8 cellular contexts compared by ENCODE assay signal in genomic region chr11:71734375-71734774, GRCh38.
DNase-seq lines count a peak whose midpoint lies in the region; ATAC-seq and TF ChIP-seq lines count a peak whose summit lies in the region.
"Not testable (repeated sequence)": the region's sequence is repeated elsewhere in the genome, so short reads cannot be mapped to it uniquely, and the experiment has no call there.

No MANE protein-coding gene starts in this region.

- H3K9me2 ChIP-seq in PC-3 (replicated peaks; ENCODE audit: low read length) = not testable (repeated sequence)

- H3K36me3 Mint-ChIP-seq in H9 (ENCODE audit: insufficient read depth in 1 of 3, low read depth in 3 of 3) = peaks cover 14 to 29% (median 15%) of the 10 kb centered on the region in 3 experiments
- not testable (repeated sequence) for H3K36me3 Mint-ChIP-seq in endothelial cell (ENCODE audit: low read depth, unreplicated experiment); nephron progenitor cell (ENCODE audit: low read depth)

- not testable (repeated sequence) for H2BK120ac ChIP-seq in H9 (ENCODE audit: low read depth, low read length, poor library complexity, severe bottlenecking)

- H3K4me1 ChIP-seq in H9 (ENCODE audit: insufficient read depth, low read length); PC-3 (ENCODE audit: insufficient read depth, low read length): not testable (repeated sequence)

- not testable (repeated sequence) for H4K8ac ChIP-seq in H9 (replicated peaks; ENCODE audit: insufficient read length, low read depth, low read length)

- peaks cover 17% of the 10 kb centered on the region in 2 experiments for H3K4me1 Mint-ChIP-seq in H9
- H3K4me1 Mint-ChIP-seq in endothelial cell (ENCODE audit: unreplicated experiment); nephron progenitor cell: not testable (repeated sequence)

- not testable (repeated sequence) for BruUV-seq in PC-3 (replicated peaks; lab: Mats Ljungman, UMichigan)

- intact Hi-C loops in PC-3 (cut with micrococcal nuclease) = not testable (repeated sequence)

- not testable (repeated sequence) for ATAC-seq in PC-3

- H3K9ac ChIP-seq in H9 (ENCODE audit: extremely low read depth, insufficient read length, low read length); PC-3 (ENCODE audit: low read length): not testable (repeated sequence)

- CTCF ChIA-PET in PC-3 (lab: Charles Lee) = not testable (repeated sequence)

- H3K56ac ChIP-seq in H9 (ENCODE audit: insufficient read length, low read depth, low read length) = not testable (repeated sequence)

- H3K36me3 ChIP-seq in PC-3 (ENCODE audit: low read depth, low read length) = not testable (repeated sequence)

- H3K27ac ChIP-seq in C4-2B; H9 (ENCODE audit: insufficient read length, low read depth, low read length); PC-3 (ENCODE audit: low read length): not testable (repeated sequence)

- no CpG with 5 or more reads among the region's 3 CpGs for WGBS in H9 (ENCODE audit: extremely low coverage, insufficient read length, low lambda C conversion rate)

- not testable (repeated sequence) for H3K18ac ChIP-seq in H9 (ENCODE audit: insufficient read length, low read depth, low read length)

- H2BK20ac ChIP-seq in H9 (ENCODE audit: low read depth, low read length, poor library complexity, severe bottlenecking) = not testable (repeated sequence)

- H3K4ac ChIP-seq in H9 (ENCODE audit: low read depth, low read length) = not testable (repeated sequence)

- not testable (repeated sequence) for H3K27me3 ChIP-seq in H9 (ENCODE audit: insufficient read depth, low read length); PC-3 (ENCODE audit: low read length)

- not testable (repeated sequence) for H3K4me3 ChIP-seq in PC-3 (ENCODE audit: low read length)

- not testable (repeated sequence) for H2AFZ ChIP-seq in H9 (ENCODE audit: low read length); PC-3 (ENCODE audit: low read length)

- H2BK5ac ChIP-seq in H9 (ENCODE audit: insufficient read length, low read length) = not testable (repeated sequence)

- not testable (repeated sequence) for H3K79me1 ChIP-seq in H9 (ENCODE audit: insufficient read depth, low read depth, low read length, poor library complexity, severe bottlenecking)

- H2BK12ac ChIP-seq in H9 (ENCODE audit: insufficient read length, low read depth, low read length) = not testable (repeated sequence)

- H3K23me2 ChIP-seq in H9 (ENCODE audit: insufficient read length, low read depth, low read length, poor library complexity, severe bottlenecking) = not testable (repeated sequence)

- H3K79me2 ChIP-seq in H9 (ENCODE audit: insufficient read depth, low read length); PC-3 (ENCODE audit: low read length): not testable (repeated sequence)

- not testable (repeated sequence) for H3K27ac Mint-ChIP-seq in H9; endothelial cell (ENCODE audit: unreplicated experiment); nephron progenitor cell

- POLR2A ChIA-PET in PC-3 (lab: Charles Lee; ENCODE audit: unreplicated experiment) = not testable (repeated sequence)

- H3K14ac ChIP-seq in H9 (ENCODE audit: insufficient read depth, low read length) = not testable (repeated sequence)

- not testable (repeated sequence) for H3K9me3 ChIP-seq in H9 (ENCODE audit: control insufficient read depth, low read depth, low read length); PC-3 (ENCODE audit: low read length)

- TF ChIP-seq CTCF in C4-2B (conservative IDR thresholded peaks at IDR 0.05) = peak; percentile 55
- TF ChIP-seq CTCF in H9 (conservative IDR thresholded peaks at IDR 0.05) = peak; percentile 49; the same call in 2 of the 3 replicates
- TF ChIP-seq CTCF in PC-3 (conservative IDR thresholded peaks at IDR 0.05; ENCODE audit: low read depth, low read length) = not testable (repeated sequence)
- peak; percentile 59 for TF ChIP-seq CTCF in endothelial cell (IDR thresholded peaks at IDR 0.05; ENCODE audit: unreplicated experiment)
- peak; percentile 22 for TF ChIP-seq CTCF in nephron progenitor cell (IDR thresholded peaks at IDR 0.05)

- H2AK5ac ChIP-seq in H9 (ENCODE audit: insufficient read length, low read length) = not testable (repeated sequence)

- H4K5ac ChIP-seq in H9 (ENCODE audit: insufficient read length, low read depth, low read length) = not testable (repeated sequence)

- not testable (repeated sequence) for H3K23ac ChIP-seq in H9 (ENCODE audit: insufficient read length, low read depth, low read length)

- H3T11ph ChIP-seq in H9 (ENCODE audit: low read length) = not testable (repeated sequence)

- not testable (repeated sequence) for H3K4me3 Mint-ChIP-seq in H9; endothelial cell (ENCODE audit: unreplicated experiment); nephron progenitor cell

- H4K91ac ChIP-seq in H9 (ENCODE audit: insufficient read length, low read depth, low read length) = not testable (repeated sequence)

- not testable (repeated sequence) for H3K27me3 Mint-ChIP-seq in H9 (ENCODE audit: low read depth); endothelial cell (ENCODE audit: unreplicated experiment); nephron progenitor cell (ENCODE audit: low read depth, poor library complexity)

- H2BK15ac ChIP-seq in H9 (ENCODE audit: low read depth, low read length) = not testable (repeated sequence)

- DNase-seq in H9 = not testable (repeated sequence)
- DNase-seq in PC-3 = peak; percentile 6
- DNase-seq in activated CD4-positive, alpha-beta T cell treated with anti-CD3 and anti-CD28 coated beads for 48 hours = peak; percentile 40
- DNase-seq in activated T-helper 9 cell treated with anti-CD3 and anti-CD28 coated beads, Interleukin-2, amount 50 U/mL, for 16 hours (ENCODE audit: low read depth) = peak; percentile 15
- DNase-seq in endothelial cell (ENCODE audit: low spot score) = peak; percentile 31
- peak; percentile 41 for DNase-seq in nephron progenitor cell
- peak; percentile 14 for DNase-seq in stimulated activated naive CD4-positive, alpha-beta T cell treated with Interleukin-2 at 50 U/mL for 16 hours (lab: John Stamatoyannopoulos, UW)

- not testable (repeated sequence) for H3K4me2 ChIP-seq in H9 (ENCODE audit: insufficient read depth, insufficient read length, low read length); PC-3 (ENCODE audit: low read length)

- H4K20me1 ChIP-seq in H9 (ENCODE audit: control insufficient read depth, insufficient read depth, insufficient read length); PC-3 (ENCODE audit: low read length): not testable (repeated sequence)

- H3K9me3 Mint-ChIP-seq in H9 = peaks cover 22 to 27% of the 10 kb centered on the region in 2 experiments
- not testable (repeated sequence) for H3K9me3 Mint-ChIP-seq in endothelial cell (ENCODE audit: unreplicated experiment)
- H3K9me3 Mint-ChIP-seq in nephron progenitor cell = peaks cover 21% of the 10 kb centered on the region

- not testable (repeated sequence) for H3F3A ChIP-seq in PC-3 (ENCODE audit: low read length, unreplicated experiment)
